9 cellular contexts compared by ENCODE assay signal in genomic region chr6:16471222-16471784, GRCh38.
DNase-seq lines count a peak whose midpoint lies in the region; ATAC-seq lines count a peak whose summit lies in the region.
"Had no signal": no experiment of that assay in that cellular context is flagged by ENCODE, and none has a peak within 500 bp of the region (broad histone marks: within the 10 kb centered on the region; RNA-seq: fewer than 3 reads in every experiment).

No MANE protein-coding gene starts in this region.

- no peaks in the 10 kb centered on the region for H3K9me3 Mint-ChIP-seq in activated naive CD4-positive, alpha-beta T cell treated with anti-CD3 and anti-CD28 coated beads for 36 hours
- H3K9me3 Mint-ChIP-seq in activated T-helper 17 cell treated with anti-CD3 and anti-CD28 coated beads, Interleukin-2, amount 50 U/mL, for 72 hours: peaks cover 4% of the 10 kb centered on the region
- no peaks in the 10 kb centered on the region for H3K9me3 Mint-ChIP-seq in stimulated activated naive CD8-positive, alpha-beta T cell treated with anti-CD3 and anti-CD28 coated beads, Interleukin-15, Interleukin-2, amounts not matched to agents 100 ng/mL and 50 ng/mL, for 24 hours

- ATAC-seq in HG03039 (IDR thresholded peaks at IDR 0.05; ENCODE audit: unreplicated experiment): peak; percentile 32
- ATAC-seq in activated T-helper 17 cell treated with anti-CD3 and anti-CD28 coated beads, Interleukin-2, amount 50 U/mL, for 72 hours (replicated peaks): peak; percentile 37

- no peak for DNase-seq in activated naive CD4-positive, alpha-beta T cell treated with anti-CD3 and anti-CD28 coated beads for 36 hours
- no peak for DNase-seq in activated naive CD4-positive, alpha-beta T cell treated with anti-CD3 and anti-CD28 coated beads, Interleukin-2, amount 50 U/mL, for 16 hours
- no peak for DNase-seq in NCI-H1417 treated with DMSO at 0.1 percent for 48 hours (lab: John Stamatoyannopoulos, UW)
- no peak for DNase-seq in GM03348 (ENCODE audit: low spot score)
- DNase-seq in AG08396 (ENCODE audit: low spot score): no peak
- DNase-seq: central memory CD4-positive, alpha-beta T cell had no signal

- peaks cover 2% of the 10 kb centered on the region for H3K36me3 Mint-ChIP-seq in activated naive CD4-positive, alpha-beta T cell treated with anti-CD3 and anti-CD28 coated beads for 36 hours (ENCODE audit: low read depth)
- peaks cover 47% of the 10 kb centered on the region for H3K36me3 Mint-ChIP-seq in activated T-helper 17 cell treated with anti-CD3 and anti-CD28 coated beads, Interleukin-2, amount 50 U/mL, for 72 hours (ENCODE audit: low read depth)
- H3K36me3 Mint-ChIP-seq in stimulated activated naive CD8-positive, alpha-beta T cell treated with anti-CD3 and anti-CD28 coated beads, Interleukin-15, Interleukin-2, amounts not matched to agents 100 ng/mL and 50 ng/mL, for 24 hours (ENCODE audit: low read depth): peaks cover 21% of the 10 kb centered on the region

- H3K27me3 Mint-ChIP-seq in activated naive CD4-positive, alpha-beta T cell treated with anti-CD3 and anti-CD28 coated beads for 36 hours (ENCODE audit: low read depth): no peaks in the 10 kb centered on the region
- no peaks in the 10 kb centered on the region for H3K27me3 Mint-ChIP-seq in activated T-helper 17 cell treated with anti-CD3 and anti-CD28 coated beads, Interleukin-2, amount 50 U/mL, for 72 hours
- no peaks in the 10 kb centered on the region for H3K27me3 Mint-ChIP-seq in stimulated activated naive CD8-positive, alpha-beta T cell treated with anti-CD3 and anti-CD28 coated beads, Interleukin-15, Interleukin-2, amounts not matched to agents 100 ng/mL and 50 ng/mL, for 24 hours

- H3K4me3 Mint-ChIP-seq in activated naive CD4-positive, alpha-beta T cell treated with anti-CD3 and anti-CD28 coated beads for 36 hours: no peak overlapping the region
- H3K4me3 Mint-ChIP-seq in activated T-helper 17 cell treated with anti-CD3 and anti-CD28 coated beads, Interleukin-2, amount 50 U/mL, for 72 hours: peak overlapping the region; percentile 54
- H3K4me3 Mint-ChIP-seq in stimulated activated naive CD8-positive, alpha-beta T cell treated with anti-CD3 and anti-CD28 coated beads, Interleukin-15, Interleukin-2, amounts not matched to agents 100 ng/mL and 50 ng/mL, for 24 hours: peak overlapping the region; percentile 26

- CTCF ChIA-PET in activated naive CD4-positive, alpha-beta T cell treated with anti-CD3 and anti-CD28 coated beads for 36 hours (lab: Charles Lee): interaction anchor here (0.7 to 2.3 kb wide), 8 partner anchors 13 to 292 kb away, joined by 3 to 7 read pairs (median 3); no protein-coding TSS in a partner anchor

- peaks cover 60% of the 10 kb centered on the region for H3K4me1 Mint-ChIP-seq in activated naive CD4-positive, alpha-beta T cell treated with anti-CD3 and anti-CD28 coated beads for 36 hours (ENCODE audit: low read depth)
- H3K4me1 Mint-ChIP-seq in activated T-helper 17 cell treated with anti-CD3 and anti-CD28 coated beads, Interleukin-2, amount 50 U/mL, for 72 hours: peaks cover 47% of the 10 kb centered on the region
- peaks cover 88% of the 10 kb centered on the region for H3K4me1 Mint-ChIP-seq in stimulated activated naive CD8-positive, alpha-beta T cell treated with anti-CD3 and anti-CD28 coated beads, Interleukin-15, Interleukin-2, amounts not matched to agents 100 ng/mL and 50 ng/mL, for 24 hours (ENCODE audit: low read depth)

- intact Hi-C loops in activated naive CD4-positive, alpha-beta T cell treated with anti-CD3 and anti-CD28 coated beads for 36 hours (cut with micrococcal nuclease): loop anchor here (5.0 to 10.0 kb wide), 3 partner anchors 557 to 1594 kb away; partner anchors contain the start of gene NUP153

- peak overlapping the region; percentile 68 for H3K27ac Mint-ChIP-seq in activated naive CD4-positive, alpha-beta T cell treated with anti-CD3 and anti-CD28 coated beads for 36 hours
- H3K27ac Mint-ChIP-seq in activated T-helper 17 cell treated with anti-CD3 and anti-CD28 coated beads, Interleukin-2, amount 50 U/mL, for 72 hours: peak overlapping the region; percentile 88
- peak overlapping the region; percentile 91 for H3K27ac Mint-ChIP-seq in stimulated activated naive CD8-positive, alpha-beta T cell treated with anti-CD3 and anti-CD28 coated beads, Interleukin-15, Interleukin-2, amounts not matched to agents 100 ng/mL and 50 ng/mL, for 24 hours
